In genomic region chrX:72245461-72246089, GRCh38 we compare ENCODE assay signal across 8 cellular contexts. TPM values are rescaled to one million over a fixed set of nuclear protein-coding genes. Genes with fewer than 3 reads are reported as not detected.
DNase-seq lines count a peak whose midpoint lies in the region; ATAC-seq and TF ChIP-seq lines count a peak whose summit lies in the region.

No MANE protein-coding gene starts in this region.

- ATAC-seq in GM18502 (IDR thresholded peaks at IDR 0.05; ENCODE audit: poor library complexity, unreplicated experiment) (peak; percentile 74), GM21737 (IDR thresholded peaks at IDR 0.05; ENCODE audit: unreplicated experiment) (no peak)
- no peak for ATAC-seq in stimulated activated naive CD8-positive, alpha-beta T cell treated with anti-CD3 and anti-CD28 coated beads, Interleukin-15, amount 100 ng/mL, for 72 hours

- peaks cover 6% of the 10 kb centered on the region for H3K4me1 Mint-ChIP-seq in chondrocyte (ENCODE audit: low read depth)
- no peaks in the 10 kb centered on the region for H3K4me1 Mint-ChIP-seq in stimulated activated naive CD8-positive, alpha-beta T cell treated with anti-CD3 and anti-CD28 coated beads, Interleukin-15, amount 100 ng/mL, for 72 hours

- H3K27me3 ChIP-seq in WERI-Rb-1 (ENCODE audit: insufficient read depth, low read depth, severe bottlenecking): no peaks in the 10 kb centered on the region
- H3K27me3 ChIP-seq in liver (ENCODE audit: control insufficient read depth in 4 of 4, insufficient read depth in 4 of 4, low read length in 3 of 4): no peaks in the 10 kb centered on the region

- DNase-seq in AG08396 (ENCODE audit: low spot score): peak; percentile 86
- DNase-seq in NCI-H146 (lab: John Stamatoyannopoulos, UW): peak; percentile 69
- peak; percentile 80 for DNase-seq in WERI-Rb-1
- no peak for DNase-seq in chondrocyte (ENCODE audit: low spot score)
- peak; percentile 13 to 27 for DNase-seq in stimulated activated naive CD8-positive, alpha-beta T cell treated with anti-CD3 and anti-CD28 coated beads, Interleukin-15, amount 100 ng/mL, for 72 hours

- no peak overlapping the region for H3K4me3 ChIP-seq in WERI-Rb-1 (ENCODE audit: low read depth, low read length)
- no peak overlapping the region for H3K4me3 ChIP-seq in liver (ENCODE audit: low read depth in 1 of 3, low read length in 3 of 3)

- no peaks in the 10 kb centered on the region for H3K27me3 Mint-ChIP-seq in chondrocyte (ENCODE audit: low read depth)
- H3K27me3 Mint-ChIP-seq in stimulated activated naive CD8-positive, alpha-beta T cell treated with anti-CD3 and anti-CD28 coated beads, Interleukin-15, amount 100 ng/mL, for 72 hours: no peaks in the 10 kb centered on the region

- no peaks in the 10 kb centered on the region for H3K9me3 Mint-ChIP-seq in chondrocyte (ENCODE audit: low read depth)
- no peaks in the 10 kb centered on the region for H3K9me3 Mint-ChIP-seq in stimulated activated naive CD8-positive, alpha-beta T cell treated with anti-CD3 and anti-CD28 coated beads, Interleukin-15, amount 100 ng/mL, for 72 hours

- peak; percentile 71 to 89 for TF ChIP-seq RAD21 in liver (IDR thresholded peaks at IDR 0.05)

- H3K4me3 Mint-ChIP-seq in chondrocyte (ENCODE audit: unreplicated experiment): no peak overlapping the region
- no peak overlapping the region for H3K4me3 Mint-ChIP-seq in stimulated activated naive CD8-positive, alpha-beta T cell treated with anti-CD3 and anti-CD28 coated beads, Interleukin-15, amount 100 ng/mL, for 72 hours

- H3K27ac ChIP-seq in WERI-Rb-1 (no peak overlapping the region), liver (ENCODE audit: low read depth in 1 of 2, low read length in 2 of 2) (no peak overlapping the region)

- no peak overlapping the region for H3K9ac ChIP-seq in liver (ENCODE audit: low read depth in 1 of 2, low read length in 2 of 2)

- H3K27ac Mint-ChIP-seq in chondrocyte (ENCODE audit: unreplicated experiment): no peak overlapping the region
- H3K27ac Mint-ChIP-seq in stimulated activated naive CD8-positive, alpha-beta T cell treated with anti-CD3 and anti-CD28 coated beads, Interleukin-15, amount 100 ng/mL, for 72 hours: no peak overlapping the region

- WGBS in liver: 95% methylated on average over 3 of the region's 3 CpGs

- H3K9me3 ChIP-seq in WERI-Rb-1 (ENCODE audit: severe bottlenecking) (no peaks in the 10 kb centered on the region), liver (ENCODE audit: control insufficient read depth in 4 of 4, low read length in 3 of 4) (no peaks in the 10 kb centered on the region)

- no peaks in the 10 kb centered on the region for H3K36me3 Mint-ChIP-seq in chondrocyte (ENCODE audit: low read depth)

- H3K4me1 ChIP-seq in liver (ENCODE audit: control insufficient read depth in 4 of 4, insufficient read depth in 4 of 4, low read length in 3 of 4): no peaks in the 10 kb centered on the region

- peak; percentile 84 for TF ChIP-seq CTCF in WERI-Rb-1 (IDR thresholded peaks at IDR 0.05; ENCODE audit: low read depth, low read length)
- TF ChIP-seq CTCF in chondrocyte (IDR thresholded peaks at IDR 0.05): peak; percentile 87
- TF ChIP-seq CTCF in liver (IDR thresholded peaks at IDR 0.05; ENCODE audit: low read depth, low read length, missing input control): peak; percentile 73

- H3K36me3 ChIP-seq in WERI-Rb-1: no peaks in the 10 kb centered on the region
- H3K36me3 ChIP-seq in liver (ENCODE audit: control insufficient read depth in 4 of 4, insufficient read depth in 3 of 4, low read depth in 1 of 4, low read length in 3 of 4): no peaks in the 10 kb centered on the region

TF ChIP-seq in liver, 16 proteins besides CTCF, POLR2A, EP300 and RAD21:
- TF ChIP-seq HNF4G (IDR thresholded peaks at IDR 0.05) (no peak), SP1 (IDR thresholded peaks at IDR 0.05) (no peak), GABPA (IDR thresholded peaks at IDR 0.05 in 1 of 2, conservative IDR thresholded peaks at IDR 0.05 in 1 of 2) (no peak), MAX (IDR thresholded peaks at IDR 0.05) (no peak), HNF4A (conservative IDR thresholded peaks at IDR 0.05) (no peak), FOXA2 (IDR thresholded peaks at IDR 0.05) (no peak), NR2F2 (IDR thresholded peaks at IDR 0.05) (no peak), EGR1 (IDR thresholded peaks at IDR 0.05; ENCODE audit: low read depth in 2 of 2) (no peak), FOXA1 (IDR thresholded peaks at IDR 0.05) (no peak), RXRA (IDR thresholded peaks at IDR 0.05) (no peak), REST (IDR thresholded peaks at IDR 0.05) (no peak), TAF1 (conservative IDR thresholded peaks at IDR 0.05) (no peak)
- TF ChIP-seq, protein P1, sequence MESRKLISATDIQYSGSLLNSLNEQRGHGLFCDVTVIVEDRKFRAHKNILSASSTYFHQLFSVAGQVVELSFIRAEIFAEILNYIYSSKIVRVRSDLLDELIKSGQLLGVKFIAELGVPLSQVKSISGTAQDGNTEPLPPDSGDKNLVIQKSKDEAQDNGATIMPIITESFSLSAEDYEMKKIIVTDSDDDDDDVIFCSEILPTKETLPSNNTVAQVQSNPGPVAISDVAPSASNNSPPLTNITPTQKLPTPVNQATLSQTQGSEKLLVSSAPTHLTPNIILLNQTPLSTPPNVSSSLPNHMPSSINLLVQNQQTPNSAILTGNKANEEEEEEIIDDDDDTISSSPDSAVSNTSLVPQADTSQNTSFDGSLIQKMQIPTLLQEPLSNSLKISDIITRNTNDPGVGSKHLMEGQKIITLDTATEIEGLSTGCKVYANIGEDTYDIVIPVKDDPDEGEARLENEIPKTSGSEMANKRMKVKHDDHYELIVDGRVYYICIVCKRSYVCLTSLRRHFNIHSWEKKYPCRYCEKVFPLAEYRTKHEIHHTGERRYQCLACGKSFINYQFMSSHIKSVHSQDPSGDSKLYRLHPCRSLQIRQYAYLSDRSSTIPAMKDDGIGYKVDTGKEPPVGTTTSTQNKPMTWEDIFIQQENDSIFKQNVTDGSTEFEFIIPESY (IDR thresholded peaks at IDR 0.05): no peak
- TF ChIP-seq, protein P2, sequence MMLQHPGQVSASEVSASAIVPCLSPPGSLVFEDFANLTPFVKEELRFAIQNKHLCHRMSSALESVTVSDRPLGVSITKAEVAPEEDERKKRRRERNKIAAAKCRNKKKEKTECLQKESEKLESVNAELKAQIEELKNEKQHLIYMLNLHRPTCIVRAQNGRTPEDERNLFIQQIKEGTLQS (IDR thresholded peaks at IDR 0.05): no peak

RNA-seq across cellular contexts. Expression of gene ERCC6L, which starts 6.7 kb away (rescaled TPM):
- total RNA-seq in chondrocyte (0.82 to 1.9 TPM (median 0.87 TPM) in 3 replicates), liver (1 to 10 TPM in 1 of 2 donors, not detected in 1; 4.7 TPM)
- under 1 TPM; 0.17 to 0.29 TPM for polyA plus RNA-seq in liver

RNA-seq across cellular contexts. Expression of gene RPS4X, which starts 31.5 kb away (rescaled TPM):
- total RNA-seq in chondrocyte (988 to 1,163 TPM (median 1,016 TPM) in 3 replicates), liver (100 to 1,000 TPM; 283 to 570 TPM)
- polyA plus RNA-seq in liver: 100 to 1,000 TPM; 170 to 275 TPM
